Comparison of ENCODE assay signal across 9 cellular contexts in genomic region chr20:51500311-51500710, GRCh38. TPM values are rescaled to one million over a fixed set of nuclear protein-coding genes. Genes with fewer than 3 reads are reported as not detected.
DNase-seq lines count a peak whose midpoint lies in the region; ATAC-seq and TF ChIP-seq lines count a peak whose summit lies in the region.
"Had no signal": no experiment of that assay in that cellular context is flagged by ENCODE, and none has a peak within 500 bp of the region (broad histone marks: within the 10 kb centered on the region; RNA-seq: fewer than 3 reads in every experiment).

No MANE protein-coding gene starts in this region.

- H3K27me3 Mint-ChIP-seq in activated CD4-positive, alpha-beta T cell treated with anti-CD3 and anti-CD28 coated beads, Interleukin-2, amount 10 ng/mL, durations not matched to agents 7 days and 5 days = no peaks in the 10 kb centered on the region
- H3K27me3 Mint-ChIP-seq in natural killer cell (ENCODE audit: low read depth in 2 of 2) = no peaks in the 10 kb centered on the region

- CTCF ChIA-PET in activated CD4-positive, alpha-beta T cell treated with anti-CD3 and anti-CD28 coated beads, Interleukin-2, amount 10 ng/mL, durations not matched to agents 7 days and 5 days (lab: Charles Lee) = interaction anchor here (0.8 to 2.6 kb wide), 8 partner anchors 9 to 94 kb away, joined by 3 to 18 read pairs (median 4); no protein-coding TSS in a partner anchor

- peak overlapping the region; percentile 93 for H3K27ac Mint-ChIP-seq in activated CD4-positive, alpha-beta T cell treated with anti-CD3 and anti-CD28 coated beads, Interleukin-2, amount 10 ng/mL, durations not matched to agents 7 days and 5 days
- H3K27ac Mint-ChIP-seq in natural killer cell = peak overlapping the region; percentile 95 to 99

- H3K4me1 Mint-ChIP-seq in activated CD4-positive, alpha-beta T cell treated with anti-CD3 and anti-CD28 coated beads, Interleukin-2, amount 10 ng/mL, durations not matched to agents 7 days and 5 days = peaks cover 90% of the 10 kb centered on the region
- peaks cover 92 to 93% of the 10 kb centered on the region in 2 donors for H3K4me1 Mint-ChIP-seq in natural killer cell

- H3K4me3 Mint-ChIP-seq in activated CD4-positive, alpha-beta T cell treated with anti-CD3 and anti-CD28 coated beads, Interleukin-2, amount 10 ng/mL, durations not matched to agents 7 days and 5 days = no peak overlapping the region
- H3K4me3 Mint-ChIP-seq in natural killer cell = peak overlapping the region; percentile 88

- intact Hi-C loops in natural killer cell (cut with micrococcal nuclease) = loop anchor here (2.0 kb wide), 3 partner anchors 14 to 98 kb away; no protein-coding TSS in a partner anchor

- ATAC-seq in HG03378 (IDR thresholded peaks at IDR 0.05; ENCODE audit: unreplicated experiment) = peak; percentile 89
- peak; percentile 79 to 90 (median 83) for ATAC-seq in natural killer cell

- DNase-seq in activated T-cell treated with anti-CD3 and anti-CD28 coated beads for 24 hours (ENCODE audit: low read depth) (peak; percentile 42), natural killer cell (peak; percentile 49), NCI-H345 (lab: John Stamatoyannopoulos, UW) (no peak), COR-L47 (lab: John Stamatoyannopoulos, UW) (no peak), NCI-H1694 (lab: John Stamatoyannopoulos, UW) (no peak)
- no peak for DNase-seq in activated T-cell treated with anti-CD3 and anti-CD28 coated beads, Interleukin-2, amount 50 U/mL, for 48 hours
- DNase-seq in activated CD4-positive, alpha-beta T cell treated with anti-CD3 and anti-CD28 coated beads, Interleukin-2, amount 10 ng/mL, durations not matched to agents 7 days and 5 days = peak; percentile 72

- H3K36me3 Mint-ChIP-seq in activated CD4-positive, alpha-beta T cell treated with anti-CD3 and anti-CD28 coated beads, Interleukin-2, amount 10 ng/mL, durations not matched to agents 7 days and 5 days (ENCODE audit: low read depth) = peaks cover 64% of the 10 kb centered on the region
- no peaks in the 10 kb centered on the region for H3K36me3 Mint-ChIP-seq in natural killer cell

- no peaks in the 10 kb centered on the region for H3K9me3 Mint-ChIP-seq in activated CD4-positive, alpha-beta T cell treated with anti-CD3 and anti-CD28 coated beads, Interleukin-2, amount 10 ng/mL, durations not matched to agents 7 days and 5 days
- no peaks in the 10 kb centered on the region for H3K9me3 Mint-ChIP-seq in natural killer cell

- no peak for TF ChIP-seq CTCF in natural killer cell (IDR thresholded peaks at IDR 0.05)

- POLR2A ChIA-PET in activated CD4-positive, alpha-beta T cell treated with anti-CD3 and anti-CD28 coated beads, Interleukin-2, amount 10 ng/mL, durations not matched to agents 7 days and 5 days (lab: Charles Lee) = interaction anchor here (0.6 to 0.7 kb wide), 3 partner anchors 10 to 41 kb away, joined by 3 to 5 read pairs (median 5); no protein-coding TSS in a partner anchor

RNA-seq across cellular contexts. Expression of gene NFATC2, which starts 42.2 kb away (rescaled TPM):
- 10 to 100 TPM; 62.0 to 68.8 TPM for total RNA-seq in activated CD4-positive, alpha-beta T cell treated with anti-CD3 and anti-CD28 coated beads, Interleukin-2, amount 10 ng/mL, durations not matched to agents 7 days and 5 days
- 100 to 1,000 TPM; 141 to 195 (median 160) TPM for total RNA-seq in natural killer cell
- total RNA-seq: SJSA1 had no signal

Comparison
In these comparisons a context has a peak if more than half of its experiments do, and no peak if none do; other contexts are left out.
1. DNase-seq: peak in activated T-cell treated with anti-CD3 and anti-CD28 coated beads for 24 hours (single experiment), activated CD4-positive, alpha-beta T cell treated with anti-CD3 and anti-CD28 coated beads, Interleukin-2, amount 10 ng/mL, durations not matched to agents 7 days and 5 days (single experiment) and natural killer cell (single experiment); none in activated T-cell treated with anti-CD3 and anti-CD28 coated beads, Interleukin-2, amount 50 U/mL, for 48 hours (0 of 2), NCI-H345 (single experiment), COR-L47 (single experiment) and NCI-H1694 (single experiment).